8 cellular contexts compared by ENCODE assay signal in genomic region chr11:116788534-116788933, GRCh38. TPM values are rescaled to one million over a fixed set of nuclear protein-coding genes. Genes with fewer than 3 reads are reported as not detected.
DNase-seq lines count a peak whose midpoint lies in the region; ATAC-seq, FAIRE-seq and TF ChIP-seq lines count a peak whose summit lies in the region.

No MANE protein-coding gene starts in this region.

- H3K56ac ChIP-seq in mesendoderm (ENCODE audit: low read length) = peak overlapping the region; percentile 93

- H3K9ac ChIP-seq in mesendoderm (ENCODE audit: low read length) = peak overlapping the region; percentile 87

- peaks cover 10% of the 10 kb centered on the region for H3K79me2 ChIP-seq in mesendoderm (ENCODE audit: control insufficient read depth, insufficient read depth, low read length)

- no peaks in the 10 kb centered on the region for H3K27me3 ChIP-seq in mesendoderm (ENCODE audit: insufficient read depth, low read length, poor library complexity)
- no peaks in the 10 kb centered on the region for H3K27me3 ChIP-seq in upper lobe of left lung

- no peak for DNase-seq in activated naive CD4-positive, alpha-beta T cell treated with anti-CD3 and anti-CD28 coated beads, Interleukin-2, amount 10 ng/mL, durations not matched to agents 7 days and 5 days
- no peak for DNase-seq in activated naive CD4-positive, alpha-beta T cell (lab: John Stamatoyannopoulos, UW)
- DNase-seq in mesendoderm = no peak
- DNase-seq in upper lobe of left lung = no peak
- no peak for DNase-seq in NCI-H1105 (lab: John Stamatoyannopoulos, UW)
- DNase-seq in H54 (ENCODE audit: insufficient read length, low spot score) = no peak

- peaks cover 33% of the 10 kb centered on the region for H3K36me3 Mint-ChIP-seq in activated naive CD4-positive, alpha-beta T cell treated with anti-CD3 and anti-CD28 coated beads, Interleukin-2, amount 10 ng/mL, durations not matched to agents 7 days and 5 days
- peaks cover 33% of the 10 kb centered on the region for H3K36me3 Mint-ChIP-seq in brain

- ATAC-seq in upper lobe of left lung (ENCODE audit: low FRiP score in 2 of 2) (no peak), GM21526 (IDR thresholded peaks at IDR 0.05; ENCODE audit: low FRiP score, unreplicated experiment) (no peak)

- H3K4me1 ChIP-seq in mesendoderm (ENCODE audit: control insufficient read depth, low read depth, low read length) (no peaks in the 10 kb centered on the region), upper lobe of left lung (peaks cover 17 to 40% (median 24%) of the 10 kb centered on the region in 4 donors)

- H3K4ac ChIP-seq in mesendoderm (ENCODE audit: low read depth, low read length) = no peak overlapping the region

- no CpG with 5 or more reads among the region's 4 CpGs for WGBS in mesendoderm (ENCODE audit: extremely low coverage, insufficient coverage, low lambda C conversion rate)
- 62 to 65% methylated on average over 4 of the region's 4 CpGs for WGBS in upper lobe of left lung, 2 donors

- H2BK5ac ChIP-seq in mesendoderm (ENCODE audit: low read length) = no peak overlapping the region

- H2AK5ac ChIP-seq in mesendoderm (ENCODE audit: low read length) = peak overlapping the region; percentile 45

- no peak overlapping the region for H2BK120ac ChIP-seq in mesendoderm (ENCODE audit: low read depth, low read length)

- H3K27ac ChIP-seq in mesendoderm (ENCODE audit: low read depth, low read length) (no peak overlapping the region), upper lobe of left lung (peak overlapping the region; percentile 85 to 95 (median 92))

- no peak overlapping the region for H3K18ac ChIP-seq in mesendoderm (ENCODE audit: low read length)

- TF ChIP-seq EP300 in upper lobe of left lung (IDR thresholded peaks at IDR 0.05) = no peak

- FAIRE-seq in H54 (lab: Jason Lieb, UNC) = no peak

- peak overlapping the region; percentile 37 for H3K23ac ChIP-seq in mesendoderm (ENCODE audit: low read length)

- peaks cover 40% of the 10 kb centered on the region for H3K27me3 Mint-ChIP-seq in activated naive CD4-positive, alpha-beta T cell treated with anti-CD3 and anti-CD28 coated beads, Interleukin-2, amount 10 ng/mL, durations not matched to agents 7 days and 5 days
- peaks cover 17% of the 10 kb centered on the region for H3K27me3 Mint-ChIP-seq in brain

- no peaks in the 10 kb centered on the region for H3K9me3 Mint-ChIP-seq in activated naive CD4-positive, alpha-beta T cell treated with anti-CD3 and anti-CD28 coated beads, Interleukin-2, amount 10 ng/mL, durations not matched to agents 7 days and 5 days
- no peaks in the 10 kb centered on the region for H3K9me3 Mint-ChIP-seq in brain

- TF ChIP-seq CTCF in brain (conservative IDR thresholded peaks at IDR 0.05) (no peak), upper lobe of left lung (IDR thresholded peaks at IDR 0.05) (no peak)

- no peak overlapping the region for H4K5ac ChIP-seq in mesendoderm (ENCODE audit: low read length)

- peak overlapping the region; percentile 89 for H3K27ac Mint-ChIP-seq in activated naive CD4-positive, alpha-beta T cell treated with anti-CD3 and anti-CD28 coated beads, Interleukin-2, amount 10 ng/mL, durations not matched to agents 7 days and 5 days
- H3K27ac Mint-ChIP-seq in brain = peak overlapping the region; percentile 98 to 99 (median 99)

- H3K4me2 ChIP-seq in mesendoderm (ENCODE audit: low read length) = peak overlapping the region; percentile 85

- no peak overlapping the region for H4K8ac ChIP-seq in mesendoderm (ENCODE audit: low read depth, low read length)

- peaks cover 40% of the 10 kb centered on the region for H3K4me1 Mint-ChIP-seq in activated naive CD4-positive, alpha-beta T cell treated with anti-CD3 and anti-CD28 coated beads, Interleukin-2, amount 10 ng/mL, durations not matched to agents 7 days and 5 days
- peaks cover 37% of the 10 kb centered on the region for H3K4me1 Mint-ChIP-seq in brain

- CTCF ChIA-PET in activated naive CD4-positive, alpha-beta T cell treated with anti-CD3 and anti-CD28 coated beads, Interleukin-2, amount 10 ng/mL, durations not matched to agents 7 days and 5 days (lab: Charles Lee) = interaction anchor here (1.0 to 6.3 kb wide), 3 partner anchors 14 to 48 kb away, joined by 3 to 139 read pairs (median 4); partner anchors contain the start of genes APOA1 and APOA4

- H3K9me3 ChIP-seq in upper lobe of left lung = no peaks in the 10 kb centered on the region

- peak overlapping the region; percentile 94 for H3K4me3 Mint-ChIP-seq in activated naive CD4-positive, alpha-beta T cell treated with anti-CD3 and anti-CD28 coated beads, Interleukin-2, amount 10 ng/mL, durations not matched to agents 7 days and 5 days
- peak overlapping the region; percentile 89 to 100 (median 98) for H3K4me3 Mint-ChIP-seq in brain

- TF ChIP-seq POLR2A in upper lobe of left lung (IDR thresholded peaks at IDR 0.05) (no peak), H54 (IDR thresholded peaks at IDR 0.05; ENCODE audit: low read depth, low read length) (no peak)

- H3K79me1 ChIP-seq in mesendoderm (ENCODE audit: low read length) = peaks cover 14% of the 10 kb centered on the region

- H3K4me3 ChIP-seq in mesendoderm (ENCODE audit: low read length) (peak overlapping the region; percentile 85), upper lobe of left lung (peak overlapping the region in 3 of 4 donors; percentile 79 to 97 (median 97))

- H2BK15ac ChIP-seq in mesendoderm (replicated peaks; ENCODE audit: low read depth) = no peak overlapping the region

- H3K36me3 ChIP-seq in mesendoderm (ENCODE audit: control insufficient read depth, insufficient read depth, low read length) = peaks cover 17% of the 10 kb centered on the region
- H3K36me3 ChIP-seq in upper lobe of left lung = peaks cover 17 to 33% (median 27%) of the 10 kb centered on the region in 4 donors

RNA-seq across cellular contexts. Expression of gene ZPR1, which starts 0.7 kb away (rescaled TPM):
- 48.0 TPM for polyA plus RNA-seq in brain (ENCODE audit: insufficient read depth, low read depth, low replicate concordance)
- 58.1 TPM for polyA plus RNA-seq in mesendoderm (2013, experiment 1 of 2)
- polyA plus RNA-seq in mesendoderm (2013, experiment 2 of 2) = 55.9 TPM
- 10 to 100 TPM; 17.6 to 56.1 (median 34.4) TPM for total RNA-seq in upper lobe of left lung

RNA-seq across cellular contexts. Expression of gene APOA5, which starts 3.1 kb away (rescaled TPM):
- not detected for polyA plus RNA-seq in brain (ENCODE audit: insufficient read depth, low read depth, low replicate concordance)
- 0.01 TPM for polyA plus RNA-seq in mesendoderm (2013, experiment 1 of 2)
- 0.07 TPM for polyA plus RNA-seq in mesendoderm (2013, experiment 2 of 2)
- under 1 TPM in 2 of 6 donors, not detected in 4; 0.20 to 0.57 TPM for total RNA-seq in upper lobe of left lung

RNA-seq across cellular contexts. Expression of gene BUD13, which starts 15.7 kb away (rescaled TPM):
- polyA plus RNA-seq in brain (ENCODE audit: insufficient read depth, low read depth, low replicate concordance) = 28.7 TPM
- polyA plus RNA-seq in mesendoderm (2013, experiment 1 of 2) = 28.7 TPM
- polyA plus RNA-seq in mesendoderm (2013, experiment 2 of 2) = 28.6 TPM
- total RNA-seq in upper lobe of left lung = 10 to 100 TPM; 12.1 to 18.9 (median 17.0) TPM

RNA-seq across cellular contexts. Expression of gene APOA4, which starts 34.6 kb away (rescaled TPM):
- polyA plus RNA-seq in brain (ENCODE audit: insufficient read depth, low read depth, low replicate concordance) = not detected
- not detected for polyA plus RNA-seq in mesendoderm (2013, experiment 1 of 2)
- polyA plus RNA-seq in mesendoderm (2013, experiment 2 of 2) = not detected
- not detected for total RNA-seq in upper lobe of left lung

RNA-seq across cellular contexts. Expression of gene APOC3, which starts 41.2 kb away (rescaled TPM):
- not detected for polyA plus RNA-seq in brain (ENCODE audit: insufficient read depth, low read depth, low replicate concordance)
- not detected for polyA plus RNA-seq in mesendoderm (2013, experiment 1 of 2)
- polyA plus RNA-seq in mesendoderm (2013, experiment 2 of 2) = not detected
- 1 to 10 TPM in 2 of 6 donors, not detected in 4; 3.7 to 4.4 TPM for total RNA-seq in upper lobe of left lung
